ENCODE assay signal across 8 cellular contexts in genomic region chr19:409006-409514, GRCh38. TPM values are rescaled to one million over a fixed set of nuclear protein-coding genes. Genes with fewer than 3 reads are reported as not detected.
DNase-seq lines count a peak whose midpoint lies in the region; ATAC-seq and TF ChIP-seq lines count a peak whose summit lies in the region.

Gene C2CD4C (minus strand): TSS chr19:409147. CDS start chr19:408361, 786 bp downstream.

- H3K4me1 Mint-ChIP-seq in activated CD4-positive, alpha-beta T cell treated with anti-CD3 and anti-CD28 coated beads for 36 hours = peaks cover 6% of the 10 kb centered on the region
- peaks cover 6% of the 10 kb centered on the region for H3K4me1 Mint-ChIP-seq in activated T-cell treated with anti-CD3 and anti-CD28 coated beads, Interleukin-2, amount 50 U/mL, for 4 hours (ENCODE audit: low read depth)

- peak; percentile 48 for DNase-seq in activated CD4-positive, alpha-beta T cell treated with anti-CD3 and anti-CD28 coated beads for 36 hours
- DNase-seq in activated CD4-positive, alpha-beta T cell treated with anti-CD3 and anti-CD28 coated beads for 1 hour = no peak
- peak; percentile 21 for DNase-seq in activated T-cell treated with anti-CD3 and anti-CD28 coated beads, Interleukin-2, amount 50 U/mL, for 4 hours
- DNase-seq in left cardiac atrium = peak; percentile 29
- peak; percentile 59 for DNase-seq in sciatic nerve (ENCODE audit: low spot score)
- no peak for DNase-seq in effector CD4-positive, alpha-beta T cell

- intact Hi-C loops in activated CD4-positive, alpha-beta T cell treated with anti-CD3 and anti-CD28 coated beads for 36 hours (cut with DNase I, micrococcal nuclease) = no loop called here
- intact Hi-C loops in left cardiac atrium (cut with DNase I) (no loop called here), sciatic nerve (cut with DNase I) (no loop called here)

- H3K27ac Mint-ChIP-seq in activated CD4-positive, alpha-beta T cell treated with anti-CD3 and anti-CD28 coated beads for 36 hours = no peak within 1 kb of the TSS

- peak within 1 kb of the TSS; percentile 40 for H3K4me3 Mint-ChIP-seq in activated CD4-positive, alpha-beta T cell treated with anti-CD3 and anti-CD28 coated beads for 36 hours
- H3K4me3 Mint-ChIP-seq in activated T-cell treated with anti-CD3 and anti-CD28 coated beads, Interleukin-2, amount 50 U/mL, for 4 hours = peak within 1 kb of the TSS; percentile 82

- TF ChIP-seq POLR2A in GM18505 (IDR thresholded peaks at IDR 0.05; ENCODE audit: borderline replicate concordance, extremely low read depth, insufficient read depth, insufficient read length) = no peak

- H3K36me3 Mint-ChIP-seq in activated CD4-positive, alpha-beta T cell treated with anti-CD3 and anti-CD28 coated beads for 36 hours (ENCODE audit: low read depth) = no peaks in the 10 kb centered on the region
- H3K36me3 Mint-ChIP-seq in activated T-cell treated with anti-CD3 and anti-CD28 coated beads, Interleukin-2, amount 50 U/mL, for 4 hours (ENCODE audit: insufficient read depth) = no peaks in the 10 kb centered on the region

- POLR2A ChIA-PET in activated CD4-positive, alpha-beta T cell treated with anti-CD3 and anti-CD28 coated beads for 36 hours (lab: Charles Lee) = no interaction called here

- H3K9me3 Mint-ChIP-seq in activated CD4-positive, alpha-beta T cell treated with anti-CD3 and anti-CD28 coated beads for 36 hours (ENCODE audit: low read depth) = no peaks in the 10 kb centered on the region
- no peaks in the 10 kb centered on the region for H3K9me3 Mint-ChIP-seq in activated T-cell treated with anti-CD3 and anti-CD28 coated beads, Interleukin-2, amount 50 U/mL, for 4 hours

- CTCF ChIA-PET in activated CD4-positive, alpha-beta T cell treated with anti-CD3 and anti-CD28 coated beads for 36 hours (lab: Charles Lee) = interaction anchor here (1.8 kb wide), 1 partner anchor 97 kb away, joined by 4 read pairs; no protein-coding TSS in a partner anchor

- ATAC-seq in activated CD4-positive, alpha-beta T cell treated with anti-CD3 and anti-CD28 coated beads for 36 hours = peak; percentile 34
- peak; percentile 63 to 67 for ATAC-seq in activated T-cell treated with anti-CD3 and anti-CD28 coated beads, Interleukin-2, amount 50 U/mL, for 4 hours
- ATAC-seq in left cardiac atrium (peak; percentile 58 to 60), sciatic nerve (no peak), HG02870 (IDR thresholded peaks at IDR 0.05; ENCODE audit: unreplicated experiment) (no peak), GM18505 (IDR thresholded peaks at IDR 0.05; ENCODE audit: unreplicated experiment) (no peak)

- peaks cover 11% of the 10 kb centered on the region for H3K27me3 Mint-ChIP-seq in activated CD4-positive, alpha-beta T cell treated with anti-CD3 and anti-CD28 coated beads for 36 hours
- peaks cover 21% of the 10 kb centered on the region for H3K27me3 Mint-ChIP-seq in activated T-cell treated with anti-CD3 and anti-CD28 coated beads, Interleukin-2, amount 50 U/mL, for 4 hours (ENCODE audit: low read depth)

RNA-seq across cellular contexts. Expression of gene C2CD4C, which starts in this region (rescaled TPM):
- under 1 TPM; 0.09 to 0.11 TPM for total RNA-seq in activated CD4-positive, alpha-beta T cell treated with anti-CD3 and anti-CD28 coated beads for 36 hours
- under 1 TPM in 2 of 3 donors, not detected in 1; 0.11 to 0.14 TPM for total RNA-seq in activated T-cell treated with anti-CD3 and anti-CD28 coated beads, Interleukin-2, amount 50 U/mL, for 4 hours
- total RNA-seq in left cardiac atrium (under 1 TPM; 0.76 to 0.88 TPM), sciatic nerve (2.8 TPM)

Comparison
In these comparisons a context has a peak if more than half of its experiments do, and no peak if none do; other contexts are left out.
1. Peak in DNase-seq and ATAC-seq in activated CD4-positive, alpha-beta T cell treated with anti-CD3 and anti-CD28 coated beads for 36 hours; RNA of the gene not detected or under 1 TPM.
2. Peak in DNase-seq and ATAC-seq in activated T-cell treated with anti-CD3 and anti-CD28 coated beads, Interleukin-2, amount 50 U/mL, for 4 hours; RNA of the gene not detected or under 1 TPM.
3. Peak in DNase-seq and ATAC-seq in left cardiac atrium; RNA of the gene not detected or under 1 TPM.